In the genomic region with DNA sequence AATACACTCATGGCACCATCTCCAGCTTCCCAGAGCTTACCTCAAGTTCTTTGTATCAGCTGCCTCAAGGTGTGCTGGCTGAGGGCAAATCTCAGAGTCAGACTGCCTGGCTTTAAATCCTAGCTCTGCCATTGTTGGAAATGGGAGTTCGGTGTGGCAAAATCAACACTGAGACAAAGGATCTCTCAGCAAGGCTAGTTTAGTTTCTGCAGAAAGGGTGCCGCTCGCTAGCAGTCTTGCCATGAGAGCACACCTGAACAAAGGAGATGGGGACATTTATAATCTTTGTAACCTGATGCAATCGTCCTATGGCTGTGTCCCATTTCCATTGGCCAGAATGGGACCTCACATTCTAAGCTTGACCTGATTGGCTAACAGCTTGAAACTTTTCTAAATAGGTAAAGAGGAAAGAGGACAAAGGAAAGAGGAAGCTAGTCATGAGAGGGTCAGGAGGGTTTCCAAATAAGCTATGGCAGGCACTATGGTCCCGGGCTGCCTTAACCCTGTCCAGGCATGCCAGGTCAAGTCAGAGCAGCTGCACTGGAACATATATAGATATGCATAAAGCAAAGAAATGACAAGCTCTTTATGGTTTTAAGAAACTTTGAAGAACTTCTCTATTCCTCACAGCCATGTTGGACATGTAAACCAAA, we compare ENCODE assay signal across 10 cellular contexts.
"Had no signal": no experiment of that assay in that cellular context is flagged by ENCODE, and none has a peak within 500 bp of the region (broad histone marks: within the 10 kb centered on the region; RNA-seq: fewer than 3 reads in every experiment).

No MANE protein-coding gene starts in this region.

- H3K27me3 Mint-ChIP-seq: activated B cell treated with CpG ODN at 0.5 μM for 24 hours had no signal

- H3K27ac Mint-ChIP-seq: activated B cell treated with CpG ODN at 0.5 μM for 24 hours; stimulated activated effector memory CD8-positive, alpha-beta T cell treated with anti-CD3 and anti-CD28 coated beads, Interleukin-12 subunit alpha, Interleukin-12 subunit beta, amount 100 ng/mL, for 72 hours had no signal

- DNase-seq: activated B cell treated with CpG ODN at 0.5 μM for 24 hours; activated CD4-positive, alpha-beta T cell treated with anti-CD3 and anti-CD28 coated beads for 48 hours; activated CD8-positive, alpha-beta memory T cell treated with anti-CD3 and anti-CD28 coated beads, Interleukin-2, amount 50 U/mL, for 48 hours; activated naive CD4-positive, alpha-beta T cell treated with Interleukin-2 at 50 U/mL for 16 hours; anterior cingulate cortex; dermis blood vessel endothelial cell; islet precursor cell; posterior cingulate gyrus; T-helper 2 cell had no signal

- ATAC-seq: stimulated activated effector memory CD8-positive, alpha-beta T cell treated with anti-CD3 and anti-CD28 coated beads, Interleukin-12 subunit alpha, Interleukin-12 subunit beta, amount 100 ng/mL, for 72 hours had no signal

- H3K4me3 Mint-ChIP-seq: activated B cell treated with CpG ODN at 0.5 μM for 24 hours; stimulated activated effector memory CD8-positive, alpha-beta T cell treated with anti-CD3 and anti-CD28 coated beads, Interleukin-12 subunit alpha, Interleukin-12 subunit beta, amount 100 ng/mL, for 72 hours had no signal
